21 cellular contexts compared by ENCODE assay signal in the genomic region with DNA sequence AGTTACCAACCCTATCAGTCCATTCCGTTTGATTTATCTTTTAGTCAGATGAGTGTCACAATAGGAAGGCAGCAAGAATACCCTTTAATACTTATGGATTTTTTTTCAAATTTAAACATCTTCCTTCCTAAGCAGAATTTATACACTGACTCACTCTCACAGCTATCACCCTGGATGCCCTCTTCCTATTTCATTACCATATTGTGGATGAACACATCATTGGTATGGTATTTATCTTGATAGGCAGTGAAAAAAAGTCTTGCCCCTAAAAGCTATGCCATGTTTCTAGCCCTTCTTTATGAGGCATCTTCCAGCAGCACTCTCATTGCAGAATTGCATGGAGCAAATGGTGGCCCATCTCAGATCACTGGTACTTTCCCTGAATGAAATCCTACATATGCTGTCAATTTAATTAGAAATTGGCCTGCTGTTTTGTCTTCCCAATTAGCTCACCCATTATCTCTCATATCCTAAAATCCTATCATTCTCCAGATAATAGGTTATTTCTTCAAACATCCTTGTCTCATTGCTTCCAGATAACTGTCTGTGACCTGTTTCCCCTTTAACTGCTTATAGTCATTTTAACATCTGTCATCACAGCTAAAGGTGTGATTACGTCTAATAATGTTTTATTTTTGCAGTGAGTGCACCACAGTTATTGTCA.
A peak's percentile ranks its signal among the peaks of the same experiment; 100 is the strongest.
DNase-seq lines count a peak whose midpoint lies in the region; ATAC-seq and TF ChIP-seq lines count a peak whose summit lies in the region.
"Had no signal": no experiment of that assay in that cellular context is flagged by ENCODE, and none has a peak within 500 bp of the region (broad histone marks: within the 10 kb centered on the region; RNA-seq: fewer than 3 reads in every experiment).

No MANE protein-coding gene starts in this region.

- in situ Hi-C loops in ACHN (cut with HindIII; ENCODE audit: low pct_ligation_motif_present, low pct_unique_long_range_greater_than_20kb, low sequenced_read_pairs): no loop called here

- H3K4me1 ChIP-seq in foreskin keratinocyte: peaks cover 11% of the 10 kb centered on the region
- H3K4me1 ChIP-seq: colonic mucosa, uterus had no signal

- no peaks in the 10 kb centered on the region for H3K27me3 Mint-ChIP-seq in nephron progenitor cell (ENCODE audit: low read depth, poor library complexity)
- H3K27me3 Mint-ChIP-seq: stimulated activated naive CD8-positive, alpha-beta T cell treated with anti-CD3 and anti-CD28 coated beads, Interleukin-15, Interleukin-2, amounts not matched to agents 100 ng/mL and 50 ng/mL, for 24 hours; T-helper 17 cell had no signal

- TF ChIP-seq CTCF in foreskin keratinocyte (conservative IDR thresholded peaks at IDR 0.05): no peak
- TF ChIP-seq CTCF in nephron progenitor cell (IDR thresholded peaks at IDR 0.05): no peak

- H3K9me3 Mint-ChIP-seq in nephron progenitor cell: peaks cover 8% of the 10 kb centered on the region
- H3K9me3 Mint-ChIP-seq: stimulated activated naive CD8-positive, alpha-beta T cell treated with anti-CD3 and anti-CD28 coated beads, Interleukin-15, Interleukin-2, amounts not matched to agents 100 ng/mL and 50 ng/mL, for 24 hours had no signal

- ATAC-seq in foreskin keratinocyte (peak; percentile 96), HG03521 (IDR thresholded peaks at IDR 0.05; ENCODE audit: unreplicated experiment) (no peak)
- ATAC-seq: T-helper 17 cell had no signal

- H3K27me3 ChIP-seq in foreskin keratinocyte: no peaks in the 10 kb centered on the region
- H3K27me3 ChIP-seq: colonic mucosa, neutrophil, uterus had no signal

- H3K4me3 Mint-ChIP-seq in nephron progenitor cell: no peak overlapping the region
- H3K4me3 Mint-ChIP-seq: activated naive CD8-positive, alpha-beta T cell treated with anti-CD3 and anti-CD28 coated beads, Interleukin-2, amount 10 ng/mL, durations not matched to agents 7 days and 5 days; stimulated activated naive CD8-positive, alpha-beta T cell treated with anti-CD3 and anti-CD28 coated beads, Interleukin-15, Interleukin-2, amounts not matched to agents 100 ng/mL and 50 ng/mL, for 24 hours; T-helper 17 cell had no signal

- H3K4me1 Mint-ChIP-seq in nephron progenitor cell: peaks cover 10% of the 10 kb centered on the region
- H3K4me1 Mint-ChIP-seq: activated naive CD8-positive, alpha-beta T cell treated with anti-CD3 and anti-CD28 coated beads, Interleukin-2, amount 10 ng/mL, durations not matched to agents 7 days and 5 days; T-helper 17 cell had no signal

- no peak overlapping the region for H3K27ac ChIP-seq in foreskin keratinocyte
- H3K27ac ChIP-seq: colonic mucosa, neutrophil, uterus had no signal

- DNase-seq in ACHN (peak; percentile 30), HS-5 (ENCODE audit: low read depth) (peak; percentile 78), amniotic epithelial cell (ENCODE audit: low read depth) (peak; percentile 53), foreskin keratinocyte (peak; percentile 27 to 69), nephron progenitor cell (no peak), D341Med (ENCODE audit: low spot score) (no peak), iPS-NIHi11 (ENCODE audit: low spot score) (no peak)
- DNase-seq: activated CD4-positive, alpha-beta T cell treated with anti-CD3 and anti-CD28 coated beads for 1 hour; activated naive CD8-positive, alpha-beta T cell treated with anti-CD3 and anti-CD28 coated beads, Interleukin-2, amount 10 ng/mL, durations not matched to agents 7 days and 5 days; activated T-cell treated with anti-CD3 and anti-CD28 coated beads, Interleukin-2, amount 50 U/mL, for 1 hour; colonic mucosa; DMS153; GOT3; KBM-7; NCI-H1417 treated with DMSO at 0.1 percent for 48 hours; NCI-H748 treated with DMSO at 0.1 percent for 48 hours; T-helper 17 cell; uterus had no signal

- no peaks in the 10 kb centered on the region for H3K36me3 Mint-ChIP-seq in nephron progenitor cell (ENCODE audit: low read depth)
- H3K36me3 Mint-ChIP-seq: activated naive CD8-positive, alpha-beta T cell treated with anti-CD3 and anti-CD28 coated beads, Interleukin-2, amount 10 ng/mL, durations not matched to agents 7 days and 5 days had no signal

- no peak overlapping the region for H3K27ac Mint-ChIP-seq in nephron progenitor cell
- H3K27ac Mint-ChIP-seq: activated naive CD8-positive, alpha-beta T cell treated with anti-CD3 and anti-CD28 coated beads, Interleukin-2, amount 10 ng/mL, durations not matched to agents 7 days and 5 days; stimulated activated naive CD8-positive, alpha-beta T cell treated with anti-CD3 and anti-CD28 coated beads, Interleukin-15, Interleukin-2, amounts not matched to agents 100 ng/mL and 50 ng/mL, for 24 hours; T-helper 17 cell had no signal

Comparison
In these comparisons a context has a peak if more than half of its experiments do, and no peak if none do; other contexts are left out.
1. DNase-seq: peak in ACHN (single experiment), HS-5 (single experiment), amniotic epithelial cell (single experiment) and foreskin keratinocyte (2 of 2); none in nephron progenitor cell (single experiment), D341Med (single experiment) and iPS-NIHi11 (single experiment).